In the genomic region with DNA sequence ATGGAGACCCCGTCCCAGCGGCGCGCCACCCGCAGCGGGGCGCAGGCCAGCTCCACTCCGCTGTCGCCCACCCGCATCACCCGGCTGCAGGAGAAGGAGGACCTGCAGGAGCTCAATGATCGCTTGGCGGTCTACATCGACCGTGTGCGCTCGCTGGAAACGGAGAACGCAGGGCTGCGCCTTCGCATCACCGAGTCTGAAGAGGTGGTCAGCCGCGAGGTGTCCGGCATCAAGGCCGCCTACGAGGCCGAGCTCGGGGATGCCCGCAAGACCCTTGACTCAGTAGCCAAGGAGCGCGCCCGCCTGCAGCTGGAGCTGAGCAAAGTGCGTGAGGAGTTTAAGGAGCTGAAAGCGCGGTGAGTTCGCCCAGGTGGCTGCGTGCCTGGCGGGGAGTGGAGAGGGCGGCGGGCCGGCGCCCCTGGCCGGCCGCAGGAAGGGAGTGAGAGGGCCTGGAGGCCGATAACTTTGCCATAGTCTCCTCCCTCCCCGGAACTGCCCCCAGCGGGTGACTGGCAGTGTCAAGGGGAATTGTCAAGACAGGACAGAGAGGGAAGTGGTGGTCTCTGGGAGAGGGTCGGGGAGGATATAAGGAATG, we compare ENCODE assay signal across 9 cellular contexts. TPM values are rescaled to one million over a fixed set of nuclear protein-coding genes. Genes with fewer than 3 reads are reported as not detected.
DNase-seq lines count a peak whose midpoint lies in the region; ATAC-seq and TF ChIP-seq lines count a peak whose summit lies in the region.
"Had no signal": no experiment of that assay in that cellular context is flagged by ENCODE, and none has a peak within 500 bp of the region (broad histone marks: within the 10 kb centered on the region; RNA-seq: fewer than 3 reads in every experiment).

No MANE protein-coding gene starts in this region.

- no peak for TF ChIP-seq CTCF in endodermal cell (conservative IDR thresholded peaks at IDR 0.05)

- peak overlapping the region; percentile 100 for H3K27ac Mint-ChIP-seq in T-helper 17 cell
- peak overlapping the region; percentile 74 for H3K27ac Mint-ChIP-seq in endodermal cell

- H3K27me3 Mint-ChIP-seq in T-helper 17 cell = no peaks in the 10 kb centered on the region
- H3K27me3 Mint-ChIP-seq in endodermal cell (ENCODE audit: insufficient read depth) = peaks cover 18% of the 10 kb centered on the region

- H3K27ac ChIP-seq in endodermal cell (ENCODE audit: low read depth, low read length) = no peak overlapping the region

- no peaks in the 10 kb centered on the region for H3K4me1 ChIP-seq in endodermal cell (ENCODE audit: control insufficient read depth, insufficient read depth, low read length)
- peaks cover 28% of the 10 kb centered on the region for H3K4me1 ChIP-seq in mucosa of stomach (ENCODE audit: control insufficient read depth, insufficient read depth, low read length)

- 0 to 2% methylated on average over 14 to 49 of the region's 49 CpGs for WGBS in endodermal cell (ENCODE audit: insufficient coverage in 1 of 2, insufficient read length in 1 of 2), 2 experiments

- ATAC-seq in HG02642 (IDR thresholded peaks at IDR 0.05; ENCODE audit: poor library complexity, unreplicated experiment) (peak; percentile 25), T-helper 17 cell (no peak)

- H3K4me3 Mint-ChIP-seq in T-helper 17 cell = peak overlapping the region; percentile 93
- peak overlapping the region; percentile 74 for H3K4me3 Mint-ChIP-seq in endodermal cell

- H3K36me3 Mint-ChIP-seq in T-helper 17 cell (ENCODE audit: low read depth) (peaks cover 5% of the 10 kb centered on the region), endodermal cell (ENCODE audit: low read depth) (peaks cover 9% of the 10 kb centered on the region)

- H3K4me3 ChIP-seq in endodermal cell (ENCODE audit: low read length) (peak overlapping the region; percentile 88), mucosa of stomach (ENCODE audit: low read length) (peak overlapping the region; percentile 99)

- H3K4me1 Mint-ChIP-seq in T-helper 17 cell = peaks cover 37% of the 10 kb centered on the region
- H3K4me1 Mint-ChIP-seq in endodermal cell = peaks cover 34% of the 10 kb centered on the region

- H3K9me3 Mint-ChIP-seq in endodermal cell = no peaks in the 10 kb centered on the region

- H3K36me3 ChIP-seq in endodermal cell (ENCODE audit: control insufficient read depth, insufficient read depth, low read length) (peaks cover 21% of the 10 kb centered on the region), mucosa of stomach (ENCODE audit: control insufficient read depth, insufficient read depth, low read length) (no peaks in the 10 kb centered on the region)

- no peaks in the 10 kb centered on the region for H3K9me3 ChIP-seq in T-helper 17 cell (ENCODE audit: control insufficient read depth, low read length, poor library complexity, severe bottlenecking)
- H3K9me3 ChIP-seq in endodermal cell (ENCODE audit: control insufficient read depth, low read length) = no peaks in the 10 kb centered on the region
- H3K9me3 ChIP-seq in mucosa of stomach (ENCODE audit: control insufficient read depth, low read length) = no peaks in the 10 kb centered on the region

- H3K9ac ChIP-seq in endodermal cell (ENCODE audit: extremely low read depth, low read length, poor library complexity, severe bottlenecking) = peak overlapping the region; percentile 79
- peak overlapping the region; percentile 96 for H3K9ac ChIP-seq in mucosa of stomach (ENCODE audit: low read length)

- DNase-seq in ELR (ENCODE audit: low read depth) (peak; percentile 60), T-helper 17 cell (no peak), endodermal cell (peak; percentile 88), NCI-H1092 treated with DMSO at 0.1 percent for 48 hours (lab: John Stamatoyannopoulos, UW) (no peak), NCI-H2171 treated with DMSO at 0.1 percent for 48 hours (lab: John Stamatoyannopoulos, UW) (no peak)
- no peak for DNase-seq in stimulated activated CD4-positive, alpha-beta T cell treated with anti-CD3 and anti-CD28 coated beads, Interleukin-4, amount 100 ng/mL, for 24 hours

- H3K27me3 ChIP-seq in endodermal cell (ENCODE audit: control insufficient read depth, insufficient read depth, low read length, poor library complexity, severe bottlenecking) (no peaks in the 10 kb centered on the region), mucosa of stomach (ENCODE audit: control insufficient read depth, insufficient read depth, low read length) (no peaks in the 10 kb centered on the region)

RNA-seq across cellular contexts. Expression of a gene that starts 0.5 kb away (rescaled TPM):
- 1,000 to 10,000 TPM in 1 of 2 donors, 100 to 1,000 TPM in 1; 919 to 1,908 TPM for total RNA-seq in T-helper 17 cell
- 10 to 100 TPM; 41.2 to 42.0 TPM for total RNA-seq in endodermal cell
- polyA plus RNA-seq in endodermal cell (2013, experiment 1 of 2) = 46.3 TPM
- polyA plus RNA-seq in endodermal cell (2013, experiment 2 of 2) = 45.5 TPM

RNA-seq across cellular contexts. Expression of a gene that starts 32.8 kb away (rescaled TPM):
- total RNA-seq in T-helper 17 cell = not detected
- total RNA-seq in endodermal cell = 10 to 100 TPM; 91.8 to 94.3 TPM
- polyA plus RNA-seq in endodermal cell (2013, experiment 1 of 2) = 91.4 TPM
- polyA plus RNA-seq in endodermal cell (2013, experiment 2 of 2) = 89.4 TPM

RNA-seq across cellular contexts. Expression of a gene that starts 38.4 kb away (rescaled TPM):
- total RNA-seq in T-helper 17 cell (10 to 100 TPM; 21.7 to 58.1 TPM), endodermal cell (10 to 100 TPM in 1 of 2 donors, 1 to 10 TPM in 1; 6.4 to 10.3 TPM)
- polyA plus RNA-seq in endodermal cell (2013, experiment 1 of 2) = 5.0 TPM
- 3.4 TPM for polyA plus RNA-seq in endodermal cell (2013, experiment 2 of 2)

RNA-seq across cellular contexts. Expression of a gene that starts 54.1 kb away (rescaled TPM):
- 1 to 10 TPM; 1.4 to 1.8 TPM for total RNA-seq in T-helper 17 cell
- total RNA-seq in endodermal cell = 10 to 100 TPM; 82.0 to 84.4 TPM
- 10.3 TPM for polyA plus RNA-seq in endodermal cell (2013, experiment 1 of 2)
- 7.8 TPM for polyA plus RNA-seq in endodermal cell (2013, experiment 2 of 2)
- total RNA-seq: T-helper 2 cell treated with Interferon-gamma antibody and Interleukin-4, amounts not matched to agents 100 ng/mL and 5 ng/mL, for 36 hours had no signal

Comparison
In these comparisons a context has a peak if more than half of its experiments do, and no peak if none do; other contexts are left out.
1. DNase-seq: peak in ELR (single experiment) and endodermal cell (single experiment); none in T-helper 17 cell (0 of 3), NCI-H1092 treated with DMSO at 0.1 percent for 48 hours (single experiment), stimulated activated CD4-positive, alpha-beta T cell treated with anti-CD3 and anti-CD28 coated beads, Interleukin-4, amount 100 ng/mL, for 24 hours (single experiment) and NCI-H2171 treated with DMSO at 0.1 percent for 48 hours (single experiment).
2. RNA of a gene that starts 0.5 kb away (total RNA-seq): 919 to 1,908 TPM in T-helper 17 cell; 41.2 to 42.0 TPM in endodermal cell; every median in the first group is over 10 times any median in the second.
3. RNA of a gene that starts 32.8 kb away (total RNA-seq): 91.8 to 94.3 TPM in endodermal cell; not detected in T-helper 17 cell; every median in the first group is over 10 times any median in the second.